7 cellular contexts compared by ENCODE assay signal in genomic region chr7:148264933-148265557, GRCh38.
DNase-seq lines count a peak whose midpoint lies in the region; ATAC-seq and TF ChIP-seq lines count a peak whose summit lies in the region.

No MANE protein-coding gene starts in this region.

- peaks cover 29% of the 10 kb centered on the region for H3K4me1 Mint-ChIP-seq in activated B cell treated with CpG ODN at 0.5 μM for 24 hours

- peak; percentile 64 for ATAC-seq in GM21786 (IDR thresholded peaks at IDR 0.05; ENCODE audit: unreplicated experiment)
- ATAC-seq in activated B cell treated with CpG ODN at 0.5 μM for 24 hours (ENCODE audit: low read depth), result peak; percentile 51
- no peak for ATAC-seq in HG02970 (IDR thresholded peaks at IDR 0.05; ENCODE audit: low FRiP score, unreplicated experiment)

- peaks cover 5% of the 10 kb centered on the region for H3K27me3 Mint-ChIP-seq in activated B cell treated with CpG ODN at 0.5 μM for 24 hours

- TF ChIP-seq CTCF in activated B cell treated with CpG ODN at 0.5 μM for 24 hours (IDR thresholded peaks at IDR 0.05), result no peak

- no peaks in the 10 kb centered on the region for H3K9me3 Mint-ChIP-seq in activated B cell treated with CpG ODN at 0.5 μM for 24 hours

- H3K36me3 Mint-ChIP-seq in activated B cell treated with CpG ODN at 0.5 μM for 24 hours (ENCODE audit: low read depth), result no peaks in the 10 kb centered on the region

- intact Hi-C loops in activated B cell treated with CpG ODN at 0.5 μM for 24 hours (cut with micrococcal nuclease), result loop anchor here (1.0 to 5.0 kb wide), 8 partner anchors 74 to 802 kb away; no protein-coding TSS in a partner anchor

- DNase-seq in ELF-1 (ENCODE audit: low read depth, low spot score) (peak; percentile 44), NCI-H1436 (lab: John Stamatoyannopoulos, UW) (peak; percentile 63), activated B cell treated with CpG ODN at 0.5 μM for 24 hours (no peak), kidney tubule cell (ENCODE audit: low spot score) (peak; percentile 56)
- DNase-seq in stimulated activated CD8-positive, alpha-beta memory T cell treated with anti-CD3 and anti-CD28 coated beads, Interleukin-4, amount 100 ng/mL, for 48 hours, result no peak

- no peak overlapping the region for H3K27ac Mint-ChIP-seq in activated B cell treated with CpG ODN at 0.5 μM for 24 hours

- no peak overlapping the region for H3K4me3 Mint-ChIP-seq in activated B cell treated with CpG ODN at 0.5 μM for 24 hours

- POLR2A ChIA-PET in activated B cell treated with CpG ODN at 0.5 μM for 24 hours (lab: Charles Lee), result interaction anchor here (0.6 to 0.7 kb wide), 2 partner anchors 40 to 496 kb away, joined by 3 to 6 read pairs; no protein-coding TSS in a partner anchor

- CTCF ChIA-PET in activated B cell treated with CpG ODN at 0.5 μM for 24 hours (lab: Charles Lee), result interaction anchor here (0.6 to 4.4 kb wide), 22 partner anchors 8 to 701 kb away, joined by 3 to 29 read pairs (median 4); no protein-coding TSS in a partner anchor

Comparison
In these comparisons a context has a peak if more than half of its experiments do, and no peak if none do; other contexts are left out.
1. DNase-seq: peak in ELF-1 (single experiment), NCI-H1436 (single experiment) and kidney tubule cell (single experiment); none in activated B cell treated with CpG ODN at 0.5 μM for 24 hours (single experiment) and stimulated activated CD8-positive, alpha-beta memory T cell treated with anti-CD3 and anti-CD28 coated beads, Interleukin-4, amount 100 ng/mL, for 48 hours (single experiment).